Comparison of ENCODE assay signal across 1 cellular context in genomic region chr1:244150665-244151064, GRCh38.
A peak's percentile ranks its signal among the peaks of the same experiment; 100 is the strongest.
TF ChIP-seq lines count a peak whose summit lies in the region.

No MANE protein-coding gene starts in this region.

TF ChIP-seq in GM12878, 131 proteins besides CTCF, POLR2A, EP300 and RAD21:
- no peak for TF ChIP-seq E2F8 (IDR thresholded peaks at IDR 0.05; ENCODE audit: low read depth, partially characterized antibody)
- 0 out of 2 replicates have a peak, but pooled peaks have one; percentile 17 for TF ChIP-seq NFIC (IDR thresholded peaks at IDR 0.05; ENCODE audit: low read depth, low read length)
- no peak for TF ChIP-seq GABPA (IDR thresholded peaks at IDR 0.05; ENCODE audit: low read depth)
- TF ChIP-seq RUNX3 (IDR thresholded peaks at IDR 0.05; ENCODE audit: low read length), result peak; percentile 28; the same call in 1 of the 2 replicates
- TF ChIP-seq ZNF384 (IDR thresholded peaks at IDR 0.05; ENCODE audit: borderline replicate concordance, low read depth, low read length), result no peak
- no peak for TF ChIP-seq PRDM15 (CRISPR knock-in tag; IDR thresholded peaks at IDR 0.05)
